Comparison of ENCODE assay signal across 1 cellular context in genomic region chr1:114134518-114134917, GRCh38.
TF ChIP-seq lines count a peak whose summit lies in the region.

No MANE protein-coding gene starts in this region.

TF ChIP-seq in GM23338, 12 proteins besides CTCF, POLR2A, EP300 and RAD21 (continued from another document):
- TF ChIP-seq REST (IDR thresholded peaks at IDR 0.05; ENCODE audit: unreplicated experiment) (no peak), ZNF462 (CRISPR knock-in tag; IDR thresholded peaks at IDR 0.05) (no peak), JUNB (IDR thresholded peaks at IDR 0.05; ENCODE audit: unreplicated experiment) (no peak), NANOG (IDR thresholded peaks at IDR 0.05; ENCODE audit: borderline replicate concordance) (no peak), EZH2 (IDR thresholded peaks at IDR 0.05; ENCODE audit: low read depth, unreplicated experiment) (no peak), POLR2AphosphoS5 (IDR thresholded peaks at IDR 0.05; ENCODE audit: low read depth) (no peak), EZH2phosphoT487 (IDR thresholded peaks at IDR 0.05; ENCODE audit: unreplicated experiment) (no peak), STAT1 (IDR thresholded peaks at IDR 0.05; ENCODE audit: unreplicated experiment) (no peak), CREB1 (CRISPR knock-in tag; IDR thresholded peaks at IDR 0.05; ENCODE audit: low read depth) (no peak), ETS1 (IDR thresholded peaks at IDR 0.05) (no peak), ZNF331 (CRISPR knock-in tag; IDR thresholded peaks at IDR 0.05; ENCODE audit: low read depth) (no peak)
